ENCODE assay signal across 18 cellular contexts in the genomic region with DNA sequence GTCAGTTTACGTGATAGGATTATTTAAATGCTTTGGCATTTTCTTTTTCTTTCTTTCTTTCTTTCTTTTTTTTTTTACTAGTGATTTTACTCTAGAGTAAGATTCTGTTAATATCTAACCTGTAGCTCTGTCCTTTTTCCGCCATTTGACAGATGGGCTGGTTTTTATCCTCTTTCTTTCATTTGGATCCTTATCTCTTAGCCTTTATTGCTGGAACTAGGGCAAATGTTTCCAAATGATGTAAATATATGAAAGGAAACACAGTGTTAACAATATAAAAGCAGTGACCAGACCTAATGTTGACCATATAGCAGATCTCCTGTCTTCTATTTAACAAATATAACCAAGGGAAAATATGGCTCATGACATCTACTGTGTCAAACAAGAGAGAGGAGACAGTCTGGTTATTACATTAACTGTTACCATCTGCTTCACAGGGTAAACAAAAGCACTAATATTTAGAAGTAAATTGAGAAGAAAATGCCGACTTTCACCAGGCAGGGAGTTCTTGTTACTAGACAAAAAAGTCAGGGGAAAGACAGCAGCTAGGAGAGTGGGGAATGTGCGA. TPM values are rescaled to one million over a fixed set of nuclear protein-coding genes. Genes with fewer than 3 reads are reported as not detected.
DNase-seq lines count a peak whose midpoint lies in the region; ATAC-seq, FAIRE-seq and TF ChIP-seq lines count a peak whose summit lies in the region.
"Had no signal": no experiment of that assay in that cellular context is flagged by ENCODE, and none has a peak within 500 bp of the region (broad histone marks: within the 10 kb centered on the region; RNA-seq: fewer than 3 reads in every experiment).

No MANE protein-coding gene starts in this region.

- RAD21 ChIA-PET in HCT116 (lab: Charles Lee; ENCODE audit: low non-redundant PET in 1 of 2, low total read pairs in 2 of 2, uncharacterized antibody in 2 of 2, unreplicated experiment in 2 of 2), result no interaction called here

- TF ChIP-seq RAD21 in A549 (conservative IDR thresholded peaks at IDR 0.05 in 1 of 2, IDR thresholded peaks at IDR 0.05 in 1 of 2), result no peak
- TF ChIP-seq RAD21 in HCT116 (IDR thresholded peaks at IDR 0.05; ENCODE audit: low read depth), result no peak

- TF ChIP-seq CTCF in A549 (IDR thresholded peaks at IDR 0.05) (no peak), HCT116 (IDR thresholded peaks at IDR 0.05 in 2 of 3, conservative IDR thresholded peaks at IDR 0.05 in 1 of 3; ENCODE audit: borderline replicate concordance in 1 of 3, insufficient read depth in 1 of 3, low read depth in 2 of 3, low read length in 2 of 3) (no peak), mucosa of descending colon (IDR thresholded peaks at IDR 0.05) (no peak), D721Med (IDR thresholded peaks at IDR 0.05; ENCODE audit: insufficient read depth, missing control alignments) (no peak)

- no peak overlapping the region for H3K27ac Mint-ChIP-seq in activated CD4-positive, alpha-beta T cell treated with anti-CD3 and anti-CD28 coated beads, Interleukin-2, amount 10 ng/mL, durations not matched to agents 24 days and 14 days
- H3K27ac Mint-ChIP-seq: CD4-positive, CD25-positive, alpha-beta regulatory T cell; HFFc6 had no signal

- no peak overlapping the region for H3K9ac ChIP-seq in HCT116 (ENCODE audit: low read length)
- H3K9ac ChIP-seq in endocrine pancreas (ENCODE audit: control insufficient read depth, insufficient read depth, low read length), result no peak overlapping the region
- H3K9ac ChIP-seq: KMS-11 had no signal

- no peak overlapping the region for H3K4me3 Mint-ChIP-seq in activated CD4-positive, alpha-beta T cell treated with anti-CD3 and anti-CD28 coated beads, Interleukin-2, amount 10 ng/mL, durations not matched to agents 24 days and 14 days
- H3K4me3 Mint-ChIP-seq: CD4-positive, CD25-positive, alpha-beta regulatory T cell; HFFc6 had no signal

- no peak for TF ChIP-seq EP300 in A549 (IDR thresholded peaks at IDR 0.05)

- BruUV-seq in HCT116 (replicated peaks; lab: Mats Ljungman, UMichigan), result no TSS peak

- no peak overlapping the region for H3K4me3 ChIP-seq in A549
- H3K4me3 ChIP-seq in HCT116 (replicated peaks in 1 of 2; ENCODE audit: low read depth in 1 of 2, low read length in 2 of 2), result no peak overlapping the region
- peak overlapping the region; percentile 59 for H3K4me3 ChIP-seq in endocrine pancreas (ENCODE audit: control insufficient read depth, insufficient read depth, low read length)
- H3K4me3 ChIP-seq in mucosa of descending colon, result no peak overlapping the region
- H3K4me3 ChIP-seq: MG63, PC-9 had no signal

- H3K27me3 Mint-ChIP-seq in activated CD4-positive, alpha-beta T cell treated with anti-CD3 and anti-CD28 coated beads, Interleukin-2, amount 10 ng/mL, durations not matched to agents 24 days and 14 days, result peaks cover 11% of the 10 kb centered on the region

- CTCF ChIA-PET in A549 (lab: Yijun Ruan, JAX) (interaction anchor here (0.9 kb wide), 1 partner anchor 10 kb away, joined by 3 read pairs; no protein-coding TSS in a partner anchor), HCT116 (lab: Charles Lee) (no interaction called here)

- no peaks in the 10 kb centered on the region for H3K27me3 ChIP-seq in HCT116 (ENCODE audit: insufficient read depth, low read length)
- no peaks in the 10 kb centered on the region for H3K27me3 ChIP-seq in endocrine pancreas (ENCODE audit: control insufficient read depth, insufficient read depth, low read length)
- H3K27me3 ChIP-seq: MG63 had no signal

- TF ChIP-seq POLR2A in A549 (IDR thresholded peaks at IDR 0.05; ENCODE audit: low read length) (no peak), HCT116 (IDR thresholded peaks at IDR 0.05; ENCODE audit: borderline replicate concordance, extremely low read depth, insufficient read depth, insufficient read length) (no peak)

- peaks cover 5% of the 10 kb centered on the region for H3K9me3 Mint-ChIP-seq in activated CD4-positive, alpha-beta T cell treated with anti-CD3 and anti-CD28 coated beads, Interleukin-2, amount 10 ng/mL, durations not matched to agents 24 days and 14 days
- H3K9me3 Mint-ChIP-seq: HFFc6 had no signal

- no peaks in the 10 kb centered on the region for H3K4me1 Mint-ChIP-seq in activated CD4-positive, alpha-beta T cell treated with anti-CD3 and anti-CD28 coated beads, Interleukin-2, amount 10 ng/mL, durations not matched to agents 24 days and 14 days
- H3K4me1 Mint-ChIP-seq: CD4-positive, CD25-positive, alpha-beta regulatory T cell had no signal

- H3K9me2 ChIP-seq in HCT116 (ENCODE audit: insufficient read depth), result no peaks in the 10 kb centered on the region

- H3K79me2 ChIP-seq in HCT116 (ENCODE audit: insufficient read depth, low read length), result no peaks in the 10 kb centered on the region

- no peak for FAIRE-seq in A549 (lab: Jason Lieb, UNC)
- no peak for FAIRE-seq in D721Med (lab: Jason Lieb, UNC)

- no peaks in the 10 kb centered on the region for H3K36me3 Mint-ChIP-seq in activated CD4-positive, alpha-beta T cell treated with anti-CD3 and anti-CD28 coated beads, Interleukin-2, amount 10 ng/mL, durations not matched to agents 24 days and 14 days (ENCODE audit: low read depth)
- H3K36me3 Mint-ChIP-seq: CD4-positive, CD25-positive, alpha-beta regulatory T cell had no signal

- intact Hi-C loops in HCT116 (cut with micrococcal nuclease) (no loop called here), mucosa of descending colon (cut with DNase I, micrococcal nuclease) (no loop called here)
- intact Hi-C loops in activated CD4-positive, alpha-beta T cell treated with anti-CD3 and anti-CD28 coated beads, Interleukin-2, amount 10 ng/mL, durations not matched to agents 24 days and 14 days (cut with micrococcal nuclease), result no loop called here

- ATAC-seq in A549, result no peak
- ATAC-seq in HCT116, result no peak
- ATAC-seq in mucosa of descending colon, result peak; percentile 83
- ATAC-seq in HG02588 (IDR thresholded peaks at IDR 0.05; ENCODE audit: unreplicated experiment), result no peak
- ATAC-seq: Right ventricle myocardium inferior had no signal

- no peak overlapping the region for H3K4me2 ChIP-seq in A549
- no peak overlapping the region for H3K4me2 ChIP-seq in HCT116 (ENCODE audit: low read length)
- H3K4me2 ChIP-seq: KMS-11, PC-9 had no signal

- POLR2A ChIA-PET in A549 (lab: Yijun Ruan, JAX), result no interaction called here
- POLR2A ChIA-PET in HCT116 (lab: Charles Lee), result no interaction called here

- 85% methylated on average over 4 of the region's 4 CpGs for WGBS in A549 (ENCODE audit: missing lambda C conversion rate)

- no peaks in the 10 kb centered on the region for H4K20me1 ChIP-seq in HCT116 (ENCODE audit: insufficient read depth)

- peak overlapping the region; percentile 26 for H2AFZ ChIP-seq in HCT116 (ENCODE audit: low read depth, low read length, poor library complexity, severe bottlenecking)
- H2AFZ ChIP-seq: PC-9 had no signal

- H3K27ac ChIP-seq in A549 (peak overlapping the region; percentile 26 to 58; a peak in 4 of 6 replicates), HCT116 (ENCODE audit: low read depth, low read length) (no peak overlapping the region)
- H3K27ac ChIP-seq: KMS-11, PC-9 had no signal

- DNase-seq in A549 (ENCODE audit: low read depth in 1 of 2, low spot score in 1 of 2), result no peak
- DNase-seq in HCT116 (ENCODE audit: low read depth, low spot score), result no peak
- no peak for DNase-seq in mucosa of descending colon
- no peak for DNase-seq in activated CD4-positive, alpha-beta T cell treated with anti-CD3 and anti-CD28 coated beads, Interleukin-2, amount 10 ng/mL, durations not matched to agents 24 days and 14 days
- no peak for DNase-seq in D721Med (ENCODE audit: insufficient read length, low spot score)
- DNase-seq: ACHN; CD4-positive, CD25-positive, alpha-beta regulatory T cell; GOT3; HFFc6; MG63; NCI-H1092 treated with DMSO at 0.1 percent for 48 hours; NCI-H2029; NCI-H526 treated with DMSO at 0.1 percent for 48 hours; PC-9 had no signal

- no peaks in the 10 kb centered on the region; the same call in 2 of the 3 replicates for H3K9me3 ChIP-seq in A549
- H3K9me3 ChIP-seq in HCT116 (ENCODE audit: control insufficient read depth in 1 of 2, insufficient read depth in 1 of 2, low read depth in 1 of 2, low read length in 2 of 2), result no peaks in the 10 kb centered on the region
- peaks cover 1% of the 10 kb centered on the region for H3K9me3 ChIP-seq in endocrine pancreas (ENCODE audit: control insufficient read depth, low read length)
- no peaks in the 10 kb centered on the region for H3K9me3 ChIP-seq in mucosa of descending colon
- H3K9me3 ChIP-seq: MG63 had no signal

- H3K36me3 ChIP-seq in HCT116 (ENCODE audit: control insufficient read depth in 1 of 2, insufficient read depth in 2 of 2, low read length in 2 of 2), result no peaks in the 10 kb centered on the region
- no peaks in the 10 kb centered on the region for H3K36me3 ChIP-seq in endocrine pancreas (ENCODE audit: control insufficient read depth, insufficient read depth, low read length)
- H3K36me3 ChIP-seq in mucosa of descending colon (ENCODE audit: low read depth), result no peaks in the 10 kb centered on the region
- H3K36me3 ChIP-seq: MG63 had no signal

- H3K4me1 ChIP-seq in A549, result peaks cover 19% of the 10 kb centered on the region; the same call in 2 of the 3 replicates
- H3K4me1 ChIP-seq in HCT116 (ENCODE audit: control insufficient read depth in 1 of 2, insufficient read depth in 2 of 2, low read length in 2 of 2), result peaks cover 0 to 8% of the 10 kb centered on the region in 2 experiments; a peak in 2 of 4 replicates
- H3K4me1 ChIP-seq in endocrine pancreas (ENCODE audit: control insufficient read depth, insufficient read depth, low read length), result no peaks in the 10 kb centered on the region
- peaks cover 9% of the 10 kb centered on the region for H3K4me1 ChIP-seq in mucosa of descending colon (ENCODE audit: low read depth)

TF ChIP-seq in A549, 52 proteins besides CTCF, POLR2A, EP300 and RAD21 (continues in another document):
- TF ChIP-seq CHD2 (IDR thresholded peaks at IDR 0.05; ENCODE audit: low read length, partially characterized antibody) (no peak), MYC (IDR thresholded peaks at IDR 0.05; ENCODE audit: borderline replicate concordance, low read length) (no peak), NFE2L2 (conservative IDR thresholded peaks at IDR 0.05; ENCODE audit: low read length) (no peak)

TF ChIP-seq in HCT116, 20 proteins besides CTCF, POLR2A, EP300 and RAD21 (continues in another document):
- TF ChIP-seq POLR2AphosphoS5 (IDR thresholded peaks at IDR 0.05; ENCODE audit: low read depth, low read length) (no peak), EZH2phosphoT487 (IDR thresholded peaks at IDR 0.05; ENCODE audit: borderline replicate concordance) (no peak)

RNA-seq across cellular contexts. Expression of a gene that starts 59.8 kb away (rescaled TPM):
- polyA plus RNA-seq in A549 (2011; rRNA removed) (180 and 187 TPM in 2 replicates), A549 (2017; fragmentation: RNase III; extraction: RNeasy Plus Mini Kit Qiagen cat#74134 plus additional on column Dnase treatment) (108 to 116 TPM (median 113 TPM) in 3 replicates)
- 58.4 and 61.4 TPM in 2 replicates for polyA plus RNA-seq in A549 (2012; cell fraction: cytosol; rRNA removed)
- 52.9 and 73.3 TPM in 2 replicates for polyA plus RNA-seq in A549 (2012; cell fraction: nucleus; rRNA removed)
- polyA minus RNA-seq in A549 (2011; rRNA and poly(A)+ RNA removed), result 131 and 152 TPM in 2 replicates
- total RNA-seq in HCT116 (2021; ENCODE audit: unreplicated experiment) (72.0 TPM), mucosa of descending colon (10 to 100 TPM; 33.1 to 67.3 (median 40.5) TPM)
- polyA plus RNA-seq in HCT116 (2012), result 46.5 and 56.0 TPM in 2 replicates
- 21.3 and 25.0 TPM in 2 replicates for total RNA-seq in activated CD4-positive, alpha-beta T cell treated with anti-CD3 and anti-CD28 coated beads, Interleukin-2, amount 10 ng/mL, durations not matched to agents 24 days and 14 days
